In the genomic region with DNA sequence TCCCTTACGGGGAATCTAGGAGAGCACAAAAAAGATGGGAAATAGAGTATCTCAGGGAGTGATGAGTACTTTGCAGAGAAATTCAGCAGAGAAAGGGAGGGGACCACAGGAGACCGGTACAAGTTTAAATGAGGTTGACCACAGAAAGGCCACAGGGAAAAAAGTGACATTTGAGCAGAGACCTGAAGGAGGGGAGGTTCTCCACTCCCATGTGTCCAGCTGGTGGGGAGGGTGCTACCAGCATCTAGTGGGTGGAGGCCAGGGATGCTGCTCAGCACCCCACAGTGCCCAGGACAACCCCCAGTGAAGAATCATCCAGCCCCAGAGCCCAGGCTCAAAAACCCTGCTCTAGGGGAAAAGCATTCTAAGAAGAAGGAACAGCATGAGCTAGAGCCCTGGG, we compare ENCODE assay signal across 1 cellular context.
TF ChIP-seq lines count a peak whose summit lies in the region.

No MANE protein-coding gene starts in this region.

TF ChIP-seq in WTC11, 78 proteins besides CTCF, POLR2A, EP300 and RAD21 (continued from another document):
- TF ChIP-seq, protein P1, sequence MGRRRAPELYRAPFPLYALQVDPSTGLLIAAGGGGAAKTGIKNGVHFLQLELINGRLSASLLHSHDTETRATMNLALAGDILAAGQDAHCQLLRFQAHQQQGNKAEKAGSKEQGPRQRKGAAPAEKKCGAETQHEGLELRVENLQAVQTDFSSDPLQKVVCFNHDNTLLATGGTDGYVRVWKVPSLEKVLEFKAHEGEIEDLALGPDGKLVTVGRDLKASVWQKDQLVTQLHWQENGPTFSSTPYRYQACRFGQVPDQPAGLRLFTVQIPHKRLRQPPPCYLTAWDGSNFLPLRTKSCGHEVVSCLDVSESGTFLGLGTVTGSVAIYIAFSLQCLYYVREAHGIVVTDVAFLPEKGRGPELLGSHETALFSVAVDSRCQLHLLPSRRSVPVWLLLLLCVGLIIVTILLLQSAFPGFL (CRISPR knock-in tag; IDR thresholded peaks at IDR 0.05; ENCODE audit: borderline replicate concordance) = no peak
- TF ChIP-seq ZNF232 (CRISPR knock-in tag; IDR thresholded peaks at IDR 0.05) = no peak
- TF ChIP-seq TP53 (CRISPR knock-in tag; IDR thresholded peaks at IDR 0.05) = no peak
- TF ChIP-seq JAZF1 (CRISPR knock-in tag; IDR thresholded peaks at IDR 0.05) = no peak
TF ChIP-seq in WTC11: peak in this region for 0.
